Comparison of ENCODE assay signal across 24 cellular contexts in genomic region chr5:72224946-72225427, GRCh38.
DNase-seq lines count a peak whose midpoint lies in the region; ATAC-seq, FAIRE-seq and TF ChIP-seq lines count a peak whose summit lies in the region.
"Had no signal": no experiment of that assay in that cellular context is flagged by ENCODE, and none has a peak within 500 bp of the region (broad histone marks: within the 10 kb centered on the region; RNA-seq: fewer than 3 reads in every experiment).

No MANE protein-coding gene starts in this region.

- no peak overlapping the region for H3K4me3 Mint-ChIP-seq in activated CD4-positive, alpha-beta T cell treated with anti-CD3 and anti-CD28 coated beads, Interleukin-2, amount 10 ng/mL, durations not matched to agents 24 days and 14 days
- H3K4me3 Mint-ChIP-seq: CD4-positive, CD25-positive, alpha-beta regulatory T cell; effector memory CD8-positive, alpha-beta T cell; natural killer cell; T-cell had no signal

- WGBS in K562 (ENCODE audit: insufficient coverage, low coverage, missing lambda C conversion rate) = 77% methylated on average over 2 of the region's 2 CpGs

- TF ChIP-seq RAD21 in K562 (CRISPR knock-in tag; conservative IDR thresholded peaks at IDR 0.05 in 1 of 2, IDR thresholded peaks at IDR 0.05 in 1 of 2) = no peak

- H3K9me1 ChIP-seq in K562 (ENCODE audit: control insufficient read depth, insufficient read depth, low read length) = no peaks in the 10 kb centered on the region

- H3K4me1 ChIP-seq in K562 (replicated peaks in 1 of 2; ENCODE audit: control insufficient read depth in 2 of 2, insufficient read depth in 2 of 2, low read length in 2 of 2) = peaks cover 0 to 32% of the 10 kb centered on the region in 2 experiments; a peak in 3 of 5 replicates
- H3K4me1 ChIP-seq: vagina had no signal

- FAIRE-seq in K562 (lab: Jason Lieb, UNC) = no peak
- FAIRE-seq: A204.1, small intestine had no signal

- intact Hi-C loops in K562 (cut with micrococcal nuclease) = loop anchor here (5.0 kb wide), 1 partner anchor 82 kb away; no protein-coding TSS in a partner anchor
- intact Hi-C loops in activated CD4-positive, alpha-beta T cell treated with anti-CD3 and anti-CD28 coated beads, Interleukin-2, amount 10 ng/mL, durations not matched to agents 24 days and 14 days (cut with micrococcal nuclease) = no loop called here

- H3K4me3 ChIP-seq in K562 = no peak overlapping the region
- H3K4me3 ChIP-seq: vagina had no signal

- H3K4me1 Mint-ChIP-seq in activated CD4-positive, alpha-beta T cell treated with anti-CD3 and anti-CD28 coated beads, Interleukin-2, amount 10 ng/mL, durations not matched to agents 24 days and 14 days = no peaks in the 10 kb centered on the region

- TF ChIP-seq CTCF in K562 (IDR thresholded peaks at IDR 0.05 in 2 of 3, conservative IDR thresholded peaks at IDR 0.05 in 1 of 3; ENCODE audit: insufficient read depth in 2 of 3, low read depth in 1 of 3, low read length in 3 of 3) = no peak

- ATAC-seq in K562 = no peak
- ATAC-seq in HG03175 (IDR thresholded peaks at IDR 0.05; ENCODE audit: unreplicated experiment) = no peak
- ATAC-seq: effector memory CD8-positive, alpha-beta T cell; natural killer cell; T-cell had no signal

- TF ChIP-seq POLR2A in K562 (conservative IDR thresholded peaks at IDR 0.05) = no peak

- CTCF ChIA-PET in K562 (lab: Yijun Ruan, JAX; ENCODE audit: low intra/inter-chr PET ratio) = no interaction called here

- no peak overlapping the region for H3K27ac ChIP-seq in K562 (ENCODE audit: extremely low read depth, low read depth, low read length)
- H3K27ac ChIP-seq: vagina had no signal

- no peak for TF ChIP-seq EP300 in K562 (IDR thresholded peaks at IDR 0.05; ENCODE audit: low read length)

- H3K36me3 ChIP-seq in K562 (ENCODE audit: control insufficient read depth, insufficient read depth, low read length) = peaks cover 97% of the 10 kb centered on the region

- in situ Hi-C loops in K562 (cut with MboI) = no loop called here

- H4K20me1 ChIP-seq in K562 (replicated peaks; ENCODE audit: control insufficient read depth, insufficient read depth, low read length) = no peaks in the 10 kb centered on the region

- H3K27me3 Mint-ChIP-seq in activated CD4-positive, alpha-beta T cell treated with anti-CD3 and anti-CD28 coated beads, Interleukin-2, amount 10 ng/mL, durations not matched to agents 24 days and 14 days = no peaks in the 10 kb centered on the region
- H3K27me3 Mint-ChIP-seq: CD4-positive, CD25-positive, alpha-beta regulatory T cell; effector memory CD8-positive, alpha-beta T cell; T-cell had no signal

- no TSS peak for BruUV-seq in K562 (replicated peaks; lab: Mats Ljungman, UMichigan)

- H3K27me3 ChIP-seq in K562 (ENCODE audit: control insufficient read depth in 2 of 2, insufficient read depth in 2 of 2, low read length in 2 of 2) = no peaks in the 10 kb centered on the region
- H3K27me3 ChIP-seq: vagina had no signal

- peak; percentile 55 for DNase-seq in A172 (ENCODE audit: low spot score)
- peak; percentile 27 for DNase-seq in HT1080 (ENCODE audit: low read depth)
- DNase-seq in K562 (ENCODE audit: extremely low read depth in 1 of 4, low spot score in 3 of 4) = no peak
- DNase-seq in iris pigment epithelial cell (ENCODE audit: low read depth) = peak; percentile 76
- DNase-seq in NCI-H526 treated with DMSO at 0.1 percent for 48 hours (lab: John Stamatoyannopoulos, UW) = no peak
- no peak for DNase-seq in RPMI8226
- DNase-seq in activated CD4-positive, alpha-beta T cell treated with anti-CD3 and anti-CD28 coated beads, Interleukin-2, amount 10 ng/mL, durations not matched to agents 24 days and 14 days = no peak
- DNase-seq: activated CD4-positive, alpha-beta T cell treated with anti-CD3 and anti-CD28 coated beads, Interleukin-2, amount 50 U/mL, for 4 hours; activated gamma-delta T cell; CD4-positive, CD25-positive, alpha-beta regulatory T cell; DMS53; effector memory CD8-positive, alpha-beta T cell; foreskin fibroblast; hypothalamus; KBM-7; natural killer cell; NCI-H2081; posterior cingulate gyrus; small intestine; stimulated activated CD4-positive, alpha-beta T cell treated with anti-CD3 and anti-CD28 coated beads, Interleukin-4, amount 100 ng/mL, for 24 hours; T-cell had no signal

- no peaks in the 10 kb centered on the region; the same call in 2 of the 3 replicates for H3K79me2 ChIP-seq in K562 (ENCODE audit: control insufficient read depth, insufficient read depth, low read length)

- no peak overlapping the region for H2AFZ ChIP-seq in K562 (ENCODE audit: low read depth, low read length)

- no peaks in the 10 kb centered on the region for H3K9me3 Mint-ChIP-seq in activated CD4-positive, alpha-beta T cell treated with anti-CD3 and anti-CD28 coated beads, Interleukin-2, amount 10 ng/mL, durations not matched to agents 24 days and 14 days
- H3K9me3 Mint-ChIP-seq: CD4-positive, CD25-positive, alpha-beta regulatory T cell; effector memory CD8-positive, alpha-beta T cell; natural killer cell; T-cell had no signal

- no peak overlapping the region for H3K9ac ChIP-seq in K562 (ENCODE audit: insufficient read depth in 1 of 2, low read depth in 2 of 2, low read length in 2 of 2)

- no peak overlapping the region for H3K27ac Mint-ChIP-seq in activated CD4-positive, alpha-beta T cell treated with anti-CD3 and anti-CD28 coated beads, Interleukin-2, amount 10 ng/mL, durations not matched to agents 24 days and 14 days
- H3K27ac Mint-ChIP-seq: natural killer cell, T-cell had no signal

- POLR2A ChIA-PET in K562 (lab: Yijun Ruan, JAX) = interaction anchor here (1.3 kb wide), 1 partner anchor 9 kb away, joined by 3 read pairs; no protein-coding TSS in a partner anchor

- peaks cover 64% of the 10 kb centered on the region for H3K36me3 Mint-ChIP-seq in activated CD4-positive, alpha-beta T cell treated with anti-CD3 and anti-CD28 coated beads, Interleukin-2, amount 10 ng/mL, durations not matched to agents 24 days and 14 days (ENCODE audit: low read depth)

- H3K9me3 ChIP-seq in K562 (replicated peaks; ENCODE audit: control insufficient read depth, insufficient read depth, low read depth, low read length) = no peaks in the 10 kb centered on the region
- H3K9me3 ChIP-seq: vagina had no signal

- no peak overlapping the region for H3K4me2 ChIP-seq in K562 (ENCODE audit: insufficient read depth, low read length)

TF ChIP-seq in K562, 482 proteins besides CTCF, POLR2A, EP300 and RAD21:
- TF ChIP-seq ELF1 (tag; IDR thresholded peaks at IDR 0.05) (no peak), MED1 (CRISPR knock-in tag; IDR thresholded peaks at IDR 0.05; ENCODE audit: borderline replicate concordance) (no peak), WHSC1 (IDR thresholded peaks at IDR 0.05; ENCODE audit: low read length) (peak; percentile 49), SMAD4 (CRISPR knock-in tag; conservative IDR thresholded peaks at IDR 0.05) (no peak), ZFX (CRISPR knock-in tag; IDR thresholded peaks at IDR 0.05) (no peak), ZNF263 (CRISPR knock-in tag; IDR thresholded peaks at IDR 0.05; ENCODE audit: borderline replicate concordance) (no peak)

Comparison
In these comparisons a context has a peak if more than half of its experiments do, and no peak if none do; other contexts are left out.
1. DNase-seq: peak in A172 (single experiment), HT1080 (single experiment) and iris pigment epithelial cell (single experiment); none in K562 (0 of 4), NCI-H526 treated with DMSO at 0.1 percent for 48 hours (single experiment), RPMI8226 (single experiment) and activated CD4-positive, alpha-beta T cell treated with anti-CD3 and anti-CD28 coated beads, Interleukin-2, amount 10 ng/mL, durations not matched to agents 24 days and 14 days (single experiment).